ENCODE assay signal across 15 cellular contexts in the genomic region with DNA sequence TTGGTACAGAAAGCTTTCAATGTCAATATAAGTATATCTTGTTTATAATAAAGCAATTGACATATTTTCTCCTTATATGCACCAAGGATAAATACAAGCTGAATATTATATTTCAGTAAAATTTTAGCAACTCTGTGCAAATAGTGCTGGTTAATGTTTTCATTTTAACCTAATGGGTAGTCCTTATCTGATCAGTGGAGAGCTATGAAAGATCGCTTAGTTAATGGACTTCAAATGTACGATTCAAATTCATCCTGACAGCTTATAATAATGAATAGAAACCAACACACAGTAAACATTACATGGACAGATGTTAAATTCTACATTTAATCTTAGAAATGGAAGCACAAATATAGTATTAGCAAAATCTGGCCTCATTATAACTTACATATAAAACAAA.
"Had no signal": no experiment of that assay in that cellular context is flagged by ENCODE, and none has a peak within 500 bp of the region (broad histone marks: within the 10 kb centered on the region; RNA-seq: fewer than 3 reads in every experiment).

No MANE protein-coding gene starts in this region.

- H3K36me3 ChIP-seq: SJSA1 had no signal

- H3K9me3 ChIP-seq: SJSA1 had no signal

- H3K4me1 ChIP-seq: SJSA1 had no signal

- H3K4me3 ChIP-seq: SJSA1 had no signal

- H3K27me3 ChIP-seq: SJSA1 had no signal

- H3K27ac ChIP-seq: SJSA1 had no signal

- DNase-seq: KBM-7, MV-4-11, NCI-H1048, NCI-H1436, NCI-H187, NCI-H2029, NCI-H2081 treated with DMSO at 0.1 percent for 48 hours, NCI-H2227 treated with DMSO at 0.1 percent for 48 hours, NCI-H524, NCI-H526 treated with DMSO at 0.1 percent for 48 hours, NCI-H774, Right ventricle myocardium superior, RPMI8226, SIG-M5 had no signal
